Comparison of ENCODE assay signal across 1 cellular context in the genomic region with DNA sequence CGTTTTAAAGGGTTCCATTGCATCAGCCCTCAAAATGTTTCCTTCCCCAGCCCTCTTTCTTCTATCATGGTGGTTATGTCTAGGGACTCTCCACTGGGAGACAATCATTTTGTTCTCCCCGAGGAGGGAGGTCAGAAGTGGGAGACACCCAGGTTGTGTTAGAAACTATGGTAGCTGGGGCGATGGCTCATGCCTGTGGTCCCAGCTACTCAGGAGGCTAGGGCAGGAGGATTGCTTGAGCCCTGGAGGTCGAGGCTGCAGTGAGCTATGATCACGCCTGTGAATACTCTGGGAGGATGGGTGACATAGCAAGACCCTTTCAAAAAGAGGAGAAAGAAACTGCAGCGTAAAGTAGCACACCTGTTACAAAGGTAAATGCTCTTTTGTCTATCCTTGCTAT.
TF ChIP-seq lines count a peak whose summit lies in the region.

No MANE protein-coding gene starts in this region.

TF ChIP-seq in GM12878, 131 proteins besides CTCF, POLR2A, EP300 and RAD21:
- TF ChIP-seq, protein P1, sequence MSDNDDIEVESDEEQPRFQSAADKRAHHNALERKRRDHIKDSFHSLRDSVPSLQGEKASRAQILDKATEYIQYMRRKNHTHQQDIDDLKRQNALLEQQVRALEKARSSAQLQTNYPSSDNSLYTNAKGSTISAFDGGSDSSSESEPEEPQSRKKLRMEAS (IDR thresholded peaks at IDR 0.05; ENCODE audit: low read depth, low read length) = no peak
- TF ChIP-seq NBN (IDR thresholded peaks at IDR 0.05) = 0 out of 2 replicates have a peak, but pooled peaks have one; percentile 33
